1 cellular context compared by ENCODE assay signal in the genomic region with DNA sequence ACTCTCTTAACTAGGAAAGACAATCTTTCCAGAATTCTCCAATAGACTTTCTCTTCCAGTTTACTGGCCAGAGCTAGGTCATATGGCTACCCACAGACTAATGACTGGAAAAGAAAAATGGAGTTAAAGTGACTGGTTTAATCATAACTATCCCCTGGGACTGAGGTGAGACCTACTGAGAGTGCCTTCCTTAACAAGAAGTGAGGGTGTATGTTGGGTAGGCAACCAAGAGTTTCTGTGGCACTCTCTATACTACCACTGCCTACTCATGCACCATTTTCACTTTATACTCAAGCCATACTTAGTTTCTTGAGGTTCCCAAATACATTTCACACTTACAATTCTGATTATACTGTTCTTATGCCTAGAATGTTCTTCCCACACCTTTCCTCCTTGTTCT.
TF ChIP-seq lines count a peak whose summit lies in the region.

No MANE protein-coding gene starts in this region.

TF ChIP-seq in GM12878, 131 proteins besides CTCF, POLR2A, EP300 and RAD21:
- TF ChIP-seq, protein P1, sequence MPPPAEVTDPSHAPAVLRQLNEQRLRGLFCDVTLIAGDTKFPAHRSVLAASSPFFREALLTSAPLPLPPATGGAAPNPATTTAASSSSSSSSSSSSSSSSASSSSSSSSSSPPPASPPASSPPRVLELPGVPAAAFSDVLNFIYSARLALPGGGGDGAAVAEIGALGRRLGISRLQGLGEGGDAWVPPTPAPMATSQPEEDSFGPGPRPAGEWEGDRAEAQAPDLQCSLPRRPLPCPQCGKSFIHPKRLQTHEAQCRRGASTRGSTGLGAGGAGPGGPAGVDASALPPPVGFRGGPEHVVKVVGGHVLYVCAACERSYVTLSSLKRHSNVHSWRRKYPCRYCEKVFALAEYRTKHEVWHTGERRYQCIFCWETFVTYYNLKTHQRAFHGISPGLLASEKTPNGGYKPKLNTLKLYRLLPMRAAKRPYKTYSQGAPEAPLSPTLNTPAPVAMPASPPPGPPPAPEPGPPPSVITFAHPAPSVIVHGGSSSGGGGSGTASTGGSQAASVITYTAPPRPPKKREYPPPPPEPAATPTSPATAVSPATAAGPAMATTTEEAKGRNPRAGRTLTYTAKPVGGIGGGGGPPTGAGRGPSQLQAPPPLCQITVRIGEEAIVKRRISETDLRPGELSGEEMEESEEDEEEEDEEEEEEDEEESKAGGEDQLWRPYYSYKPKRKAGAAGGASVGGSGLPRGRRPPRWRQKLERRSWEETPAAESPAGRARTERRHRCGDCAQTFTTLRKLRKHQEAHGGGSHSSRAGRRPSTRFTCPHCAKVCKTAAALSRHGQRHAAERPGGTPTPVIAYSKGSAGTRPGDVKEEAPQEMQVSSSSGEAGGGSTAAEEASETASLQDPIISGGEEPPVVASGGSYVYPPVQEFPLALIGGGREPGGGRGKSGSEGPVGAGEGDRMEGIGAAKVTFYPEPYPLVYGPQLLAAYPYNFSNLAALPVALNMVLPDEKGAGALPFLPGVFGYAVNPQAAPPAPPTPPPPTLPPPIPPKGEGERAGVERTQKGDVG (CRISPR knock-in tag; IDR thresholded peaks at IDR 0.05) = no peak
- TF ChIP-seq, protein P2, sequence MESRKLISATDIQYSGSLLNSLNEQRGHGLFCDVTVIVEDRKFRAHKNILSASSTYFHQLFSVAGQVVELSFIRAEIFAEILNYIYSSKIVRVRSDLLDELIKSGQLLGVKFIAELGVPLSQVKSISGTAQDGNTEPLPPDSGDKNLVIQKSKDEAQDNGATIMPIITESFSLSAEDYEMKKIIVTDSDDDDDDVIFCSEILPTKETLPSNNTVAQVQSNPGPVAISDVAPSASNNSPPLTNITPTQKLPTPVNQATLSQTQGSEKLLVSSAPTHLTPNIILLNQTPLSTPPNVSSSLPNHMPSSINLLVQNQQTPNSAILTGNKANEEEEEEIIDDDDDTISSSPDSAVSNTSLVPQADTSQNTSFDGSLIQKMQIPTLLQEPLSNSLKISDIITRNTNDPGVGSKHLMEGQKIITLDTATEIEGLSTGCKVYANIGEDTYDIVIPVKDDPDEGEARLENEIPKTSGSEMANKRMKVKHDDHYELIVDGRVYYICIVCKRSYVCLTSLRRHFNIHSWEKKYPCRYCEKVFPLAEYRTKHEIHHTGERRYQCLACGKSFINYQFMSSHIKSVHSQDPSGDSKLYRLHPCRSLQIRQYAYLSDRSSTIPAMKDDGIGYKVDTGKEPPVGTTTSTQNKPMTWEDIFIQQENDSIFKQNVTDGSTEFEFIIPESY (IDR thresholded peaks at IDR 0.05) = no peak
- TF ChIP-seq CEBPB (IDR thresholded peaks at IDR 0.05; ENCODE audit: borderline replicate concordance in 1 of 2, low read depth in 2 of 2, low read length in 2 of 2) (no peak), MEF2B (IDR thresholded peaks at IDR 0.05; ENCODE audit: partially characterized antibody, poor library complexity, severe bottlenecking) (peak; percentile 12)
